Comparison of ENCODE assay signal across 27 cellular contexts in the genomic region with DNA sequence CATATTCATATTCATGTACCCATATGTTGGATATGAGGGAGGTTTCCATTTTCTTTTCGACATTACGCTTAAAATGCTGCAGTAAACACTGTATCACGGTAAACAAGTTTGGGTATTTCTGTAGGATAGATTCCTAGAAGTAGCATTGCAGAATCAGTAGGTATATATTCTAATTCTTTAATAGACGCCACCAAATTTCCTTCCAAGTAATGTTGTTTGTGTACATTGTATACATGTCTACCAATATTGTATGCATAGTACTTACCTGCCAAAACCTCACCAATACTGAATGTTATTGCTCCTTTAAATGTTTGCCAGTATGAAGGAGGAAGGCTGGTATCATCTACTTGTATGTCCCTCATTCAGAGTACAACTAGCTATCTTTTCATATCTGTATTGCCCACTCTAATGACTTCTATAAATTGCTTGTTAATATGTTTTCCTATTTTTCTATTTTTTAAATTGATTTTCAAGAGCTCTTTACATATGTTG. TPM values are rescaled to one million over a fixed set of nuclear protein-coding genes. Genes with fewer than 3 reads are reported as not detected.
DNase-seq lines count a peak whose midpoint lies in the region; ATAC-seq, FAIRE-seq and TF ChIP-seq lines count a peak whose summit lies in the region.
"Had no signal": no experiment of that assay in that cellular context is flagged by ENCODE, and none has a peak within 500 bp of the region (broad histone marks: within the 10 kb centered on the region; RNA-seq: fewer than 3 reads in every experiment).

No MANE protein-coding gene starts in this region.

- H3K27ac ChIP-seq in Karpas-422 (ENCODE audit: low read length) = peak overlapping the region; percentile 99
- H3K27ac ChIP-seq: BLaER1 treated with 17β-estradiol and CSF1 and Interleukin-3, amounts not matched to agents 10 nM and 100 nM; C4-2B had no signal

- H3K36me3 ChIP-seq in Karpas-422 (ENCODE audit: insufficient read depth, low read length) = no peaks in the 10 kb centered on the region
- H3K36me3 ChIP-seq: BLaER1 treated with 17β-estradiol and CSF1 and Interleukin-3, amounts not matched to agents 10 nM and 100 nM had no signal

- peaks cover 93% of the 10 kb centered on the region for H3K4me1 ChIP-seq in Karpas-422 (ENCODE audit: low read length)
- H3K4me1 ChIP-seq: BLaER1 treated with 17β-estradiol and CSF1 and Interleukin-3, amounts not matched to agents 10 nM and 100 nM had no signal

- H3K27me3 ChIP-seq in Karpas-422 (ENCODE audit: low read length) = no peaks in the 10 kb centered on the region
- H3K27me3 ChIP-seq: BLaER1 treated with 17β-estradiol and CSF1 and Interleukin-3, amounts not matched to agents 10 nM and 100 nM had no signal

- H3K4me2 ChIP-seq in Karpas-422 (ENCODE audit: low read depth, low read length, poor library complexity, severe bottlenecking) = no peak overlapping the region
- H3K4me2 ChIP-seq: BLaER1 treated with 17β-estradiol and CSF1 and Interleukin-3, amounts not matched to agents 10 nM and 100 nM had no signal

- H4K20me1 ChIP-seq in Karpas-422 (ENCODE audit: insufficient read depth, low read depth, low read length) = no peaks in the 10 kb centered on the region
- H4K20me1 ChIP-seq: BLaER1 treated with 17β-estradiol and CSF1 and Interleukin-3, amounts not matched to agents 10 nM and 100 nM had no signal

- no peak for DNase-seq in D721Med (ENCODE audit: insufficient read length, low spot score)
- no peak for DNase-seq in Karpas-422
- no peak for DNase-seq in NCI-H748 treated with DMSO at 0.1 percent for 48 hours (lab: John Stamatoyannopoulos, UW)
- DNase-seq in left ventricle myocardium superior = no peak
- DNase-seq in stimulated activated CD8-positive, alpha-beta memory T cell treated with anti-CD3 and anti-CD28 coated beads, Interleukin-4, amount 100 ng/mL, for 48 hours = no peak
- DNase-seq: 8988T; AML-193; Caco-2; Calu3; CD4-positive, alpha-beta T cell; CD8-positive, alpha-beta T cell; DMS 273 treated with DMSO at 0.1 percent for 48 hours; DMS153; DMS53; DMS79; DND-41; EL; GDM1 had no signal

- no peak for ATAC-seq in left ventricle myocardium superior
- ATAC-seq: CD8-positive, alpha-beta T cell; GM12878 had no signal

- TF ChIP-seq CTCF in D721Med (IDR thresholded peaks at IDR 0.05; ENCODE audit: insufficient read depth, missing control alignments) = no peak

- no peak overlapping the region for H2AFZ ChIP-seq in Karpas-422 (ENCODE audit: low read length)

- no peak overlapping the region for H3K4me3 ChIP-seq in Karpas-422 (ENCODE audit: low read length)
- H3K4me3 ChIP-seq: BLaER1 treated with 17β-estradiol and CSF1 and Interleukin-3, amounts not matched to agents 10 nM and 100 nM; GM12878 had no signal

- no peaks in the 10 kb centered on the region for H3K79me2 ChIP-seq in Karpas-422 (ENCODE audit: low read length)

- FAIRE-seq in D721Med (lab: Jason Lieb, UNC) = peak; percentile 53
- FAIRE-seq: A204.1, GM12878, GM12892, GM18507, GM19239 had no signal

- H3K9me3 ChIP-seq in Karpas-422 (ENCODE audit: low read length) = no peaks in the 10 kb centered on the region

- intact Hi-C loops in left ventricle myocardium superior (cut with micrococcal nuclease) = no loop called here

- H3K9ac ChIP-seq in Karpas-422 (ENCODE audit: low read length) = no peak overlapping the region
- H3K9ac ChIP-seq: BLaER1 treated with 17β-estradiol and CSF1 and Interleukin-3, amounts not matched to agents 10 nM and 100 nM had no signal

- H3K9me2 ChIP-seq in Karpas-422 (replicated peaks; ENCODE audit: insufficient read depth, low read length) = no peaks in the 10 kb centered on the region

RNA-seq across cellular contexts. Expression of gene ZNF536, which starts 56.1 kb away (rescaled TPM):
- 7.0 and 11.6 TPM in 2 replicates for total RNA-seq in Karpas-422 (2014; rRNA removed; shearing (Covaris generic); ENCODE audit: low replicate concordance)
- 6.4 TPM for total RNA-seq in left ventricle myocardium superior
- total RNA-seq: B cell; Caco-2; Calu3; CD4-positive, alpha-beta T cell; CD8-positive, alpha-beta T cell; G401; GM12878 had no signal
